19 cellular contexts compared by ENCODE assay signal in genomic region chr6:106347219-106347618, GRCh38.
"Had no signal": no experiment of that assay in that cellular context is flagged by ENCODE, and none has a peak within 500 bp of the region (broad histone marks: within the 10 kb centered on the region; RNA-seq: fewer than 3 reads in every experiment).

No MANE protein-coding gene starts in this region.

- DNase-seq: activated CD4-positive, alpha-beta T cell treated with anti-CD3 and anti-CD28 coated beads for 1 hour; activated naive CD4-positive, alpha-beta T cell; activated T-cell treated with anti-CD3 and anti-CD28 coated beads, Interleukin-2, amount 50 U/mL, for 24 hours; colonic mucosa; dorsolateral prefrontal cortex; glutamatergic neuron; kidney glomerular epithelial cell; left ventricle myocardium inferior; naive thymus-derived CD4-positive, alpha-beta T cell; posterior cingulate gyrus; stimulated activated CD4-positive, alpha-beta T cell treated with anti-CD3 and anti-CD28 coated beads, Interleukin-15, amount 100 ng/mL, for 24 hours; stimulated activated CD8-positive, alpha-beta memory T cell treated with anti-CD3 and anti-CD28 coated beads, Interleukin-4, amount 100 ng/mL, for 48 hours; stimulated activated naive B cell treated with anti-CD40 and anti-IgM and Interleukin-4, amounts not matched to agents 10 μg/mL and 1 μg/mL and 100 μg/mL, for 72 hours; transverse colon had no signal

- FAIRE-seq: astrocyte, frontal cortex, TTC549, urothelium cell line had no signal

- ATAC-seq: naive thymus-derived CD4-positive, alpha-beta T cell; sciatic nerve; stimulated activated naive B cell treated with anti-CD40 and anti-IgM and Interleukin-4, amounts not matched to agents 10 μg/mL and 1 μg/mL and 100 μg/mL, for 72 hours had no signal
